In the genomic region with DNA sequence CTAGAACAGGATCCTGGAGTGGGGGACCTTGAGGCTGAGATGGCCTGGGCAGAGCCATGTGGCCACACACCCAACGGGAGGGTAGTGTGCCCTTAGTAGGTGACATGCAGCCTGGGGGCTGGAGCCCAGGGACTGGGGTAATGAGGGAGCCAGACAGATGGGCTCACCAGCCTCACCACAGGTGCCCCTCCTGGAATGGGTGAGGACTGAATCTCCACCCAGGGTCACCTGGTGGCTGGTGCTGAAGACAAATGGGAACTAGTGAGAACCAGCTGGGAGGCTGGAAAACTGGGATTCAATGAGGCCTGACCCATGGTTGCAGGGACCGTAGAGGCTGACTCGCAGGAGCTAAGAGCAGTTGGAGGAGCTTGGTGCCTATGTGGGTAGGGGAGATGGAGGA, we compare ENCODE assay signal across 20 cellular contexts. TPM values are rescaled to one million over a fixed set of nuclear protein-coding genes. Genes with fewer than 3 reads are reported as not detected.
DNase-seq lines count a peak whose midpoint lies in the region; ATAC-seq, FAIRE-seq and TF ChIP-seq lines count a peak whose summit lies in the region.
"Had no signal": no experiment of that assay in that cellular context is flagged by ENCODE, and none has a peak within 500 bp of the region (broad histone marks: within the 10 kb centered on the region; RNA-seq: fewer than 3 reads in every experiment).

No MANE protein-coding gene starts in this region.

- H3K27ac ChIP-seq in kidney (ENCODE audit: low read depth in 2 of 2, low read length in 2 of 2) = no peak overlapping the region
- H3K27ac ChIP-seq: BLaER1 treated with 17β-estradiol and CSF1 and Interleukin-3, amounts not matched to agents 10 nM and 100 nM had no signal

- no peaks in the 10 kb centered on the region for H3K4me1 ChIP-seq in kidney (ENCODE audit: control insufficient read depth in 1 of 2, insufficient read depth in 1 of 2, low read depth in 1 of 2, low read length in 2 of 2)

- ATAC-seq in sciatic nerve (no peak), HG03108 (IDR thresholded peaks at IDR 0.05; ENCODE audit: unreplicated experiment) (no peak)
- ATAC-seq: GM12878, HepG2 had no signal

- no peak overlapping the region for H3K4me3 ChIP-seq in kidney (ENCODE audit: low read length in 2 of 2)
- H3K4me3 ChIP-seq: BLaER1 treated with 17β-estradiol and CSF1 and Interleukin-3, amounts not matched to agents 10 nM and 100 nM; GM12878 had no signal

- no peak for TF ChIP-seq CTCF in kidney (IDR thresholded peaks at IDR 0.05; ENCODE audit: borderline replicate concordance, extremely low read depth, insufficient read depth)

- FAIRE-seq in kidney (lab: Jason Lieb, UNC) = no peak
- FAIRE-seq: GM12878, GM18507, HepG2, HTR-8/SVneo had no signal

- H3K9ac ChIP-seq in kidney (ENCODE audit: low read length in 2 of 2) = no peak overlapping the region
- H3K9ac ChIP-seq: BLaER1 treated with 17β-estradiol and CSF1 and Interleukin-3, amounts not matched to agents 10 nM and 100 nM had no signal

- intact Hi-C loops in kidney (cut with DNase I) (no loop called here), sciatic nerve (cut with DNase I) (no loop called here)

- DNase-seq in NCI-H69 (lab: John Stamatoyannopoulos, UW) = peak; percentile 16
- DNase-seq in kidney = peak; percentile 39
- peak; percentile 28 for DNase-seq in sciatic nerve (ENCODE audit: low spot score)
- DNase-seq in ureter (ENCODE audit: low spot score) = peak; percentile 34
- no peak for DNase-seq in NCI-H128 (lab: John Stamatoyannopoulos, UW; ENCODE audit: unreplicated experiment)
- no peak for DNase-seq in NCI-H526 (lab: John Stamatoyannopoulos, UW)
- DNase-seq: ACHN; Calu3; CD4-positive, alpha-beta T cell; DMS 273 treated with DMSO at 0.1 percent for 48 hours; DMS79; GOT3; HCEC 1CT; HFFc6 had no signal

- H3K9me3 ChIP-seq in kidney (ENCODE audit: control insufficient read depth in 1 of 2, low read length in 2 of 2) = no peaks in the 10 kb centered on the region
- H3K9me3 ChIP-seq: BLaER1 treated with 17β-estradiol and CSF1 and Interleukin-3, amounts not matched to agents 10 nM and 100 nM had no signal

- H3K36me3 ChIP-seq in kidney (ENCODE audit: control insufficient read depth in 1 of 2, insufficient read depth in 2 of 2, low read length in 2 of 2) = no peaks in the 10 kb centered on the region
- H3K36me3 ChIP-seq: BLaER1 treated with 17β-estradiol and CSF1 and Interleukin-3, amounts not matched to agents 10 nM and 100 nM had no signal

RNA-seq across cellular contexts. Expression of gene ZP3, which starts 6.1 kb away (rescaled TPM):
- total RNA-seq in kidney (17.5 TPM), sciatic nerve (1.7 TPM), ureter (23.3 TPM)
- 2.8 TPM for polyA plus RNA-seq in kidney (ENCODE audit: insufficient read depth, low read depth, low replicate concordance)
- total RNA-seq: HepG2 had no signal
- polyA plus RNA-seq: HepG2 had no signal

RNA-seq across cellular contexts. Expression of gene SSC4D, which starts 21.3 kb away (rescaled TPM):
- total RNA-seq in kidney (2.1 TPM), sciatic nerve (0.58 TPM), ureter (0.70 TPM)
- polyA plus RNA-seq in kidney (ENCODE audit: insufficient read depth, low read depth, low replicate concordance) = 12.9 TPM
- total RNA-seq: Calu3; CD4-positive, alpha-beta T cell had no signal

RNA-seq across cellular contexts. Expression of gene DTX2, which starts 30.7 kb away (rescaled TPM):
- 21.6 TPM for total RNA-seq in kidney
- polyA plus RNA-seq in kidney (ENCODE audit: insufficient read depth, low read depth, low replicate concordance) = 8.1 TPM
- total RNA-seq in sciatic nerve = 41.2 TPM
- total RNA-seq in ureter = 67.8 TPM

Comparison
In these comparisons a context has a peak if more than half of its experiments do, and no peak if none do; other contexts are left out.
1. DNase-seq: peak in NCI-H69 (single experiment), kidney (single experiment), sciatic nerve (single experiment) and ureter (single experiment); none in NCI-H128 (single experiment) and NCI-H526 (0 of 2).